11 cellular contexts compared by ENCODE assay signal in the genomic region with DNA sequence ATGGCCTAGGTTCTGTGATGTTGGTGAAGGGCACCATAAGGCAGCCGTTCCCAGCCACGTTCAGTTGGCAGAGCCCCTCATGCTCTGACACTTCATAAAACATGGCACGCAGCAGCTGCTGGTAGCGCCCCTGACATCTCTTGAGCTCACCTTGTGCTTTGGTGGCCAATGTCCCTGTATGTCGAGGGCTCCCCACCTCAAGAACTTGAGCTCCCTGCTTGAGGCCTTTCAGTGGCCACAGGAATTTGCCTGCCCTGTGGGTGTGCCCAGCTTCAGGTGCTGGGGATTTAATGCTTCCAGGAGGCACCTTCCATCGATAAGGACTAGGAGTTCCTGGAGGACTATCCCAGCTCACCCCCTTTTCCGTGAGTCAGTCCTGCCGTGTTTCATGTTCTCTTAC.
"Had no signal": no experiment of that assay in that cellular context is flagged by ENCODE, and none has a peak within 500 bp of the region (broad histone marks: within the 10 kb centered on the region; RNA-seq: fewer than 3 reads in every experiment).

No MANE protein-coding gene starts in this region.

- H3K4me1 ChIP-seq: HAP-1 had no signal

- H3K9me3 ChIP-seq: HAP-1 had no signal

- H3K9ac ChIP-seq: GM23248 had no signal

- ATAC-seq: GM23338, HCT116 had no signal

- H3K4me2 ChIP-seq: GM23338 had no signal

- DNase-seq: GM23248, GOT3, H7, H9, HCEC 1CT, HFFc6 had no signal

- H3K4me3 ChIP-seq: GM23248, GM23338, HAP-1 had no signal

- H3K27ac ChIP-seq: GM23248 had no signal

- H2AFZ ChIP-seq: GM23248, GM23338 had no signal

- FAIRE-seq: H1, H54 had no signal

- H3K36me3 ChIP-seq: HAP-1 had no signal
